In the genomic region with DNA sequence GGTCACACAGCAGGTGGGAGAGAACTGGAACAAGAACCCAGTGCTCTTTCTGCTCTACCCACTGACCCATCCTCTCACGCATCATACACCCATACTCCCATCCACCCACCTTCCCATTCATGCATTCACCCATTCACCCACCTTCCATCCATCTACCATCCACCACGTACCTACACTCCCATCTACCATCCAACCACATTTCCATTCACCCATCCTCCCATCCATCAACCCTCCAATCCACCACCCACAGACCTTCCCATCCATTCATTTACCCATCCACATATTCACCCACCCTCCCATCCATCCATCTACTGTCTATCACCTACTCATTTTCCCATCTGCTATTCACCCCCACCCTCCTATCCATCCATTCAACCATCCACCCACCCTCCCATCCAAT, we compare ENCODE assay signal across 9 cellular contexts. TPM values are rescaled to one million over a fixed set of nuclear protein-coding genes. Genes with fewer than 3 reads are reported as not detected.
"Had no signal": no experiment of that assay in that cellular context is flagged by ENCODE, and none has a peak within 500 bp of the region (broad histone marks: within the 10 kb centered on the region; RNA-seq: fewer than 3 reads in every experiment).

No MANE protein-coding gene starts in this region.

- ATAC-seq: K562 had no signal

- H3K27ac ChIP-seq: HL-60, KMS-11 had no signal

- FAIRE-seq: HTR-8/SVneo, K562 had no signal

- H3K4me2 ChIP-seq: KMS-11 had no signal

- H3K4me3 ChIP-seq: K562 had no signal

- H3K9ac ChIP-seq: KMS-11 had no signal

- DNase-seq: IMR-90, KBM-7, KG1 had no signal

RNA-seq across cellular contexts. Expression of gene RSPO4, which starts 17.2 kb away (rescaled TPM):
- total RNA-seq: HT-29, IMR-90, K562 had no signal
- polyA plus RNA-seq: IgD-negative memory B cell, IMR-90 had no signal
